ENCODE assay signal across 8 cellular contexts in the genomic region with DNA sequence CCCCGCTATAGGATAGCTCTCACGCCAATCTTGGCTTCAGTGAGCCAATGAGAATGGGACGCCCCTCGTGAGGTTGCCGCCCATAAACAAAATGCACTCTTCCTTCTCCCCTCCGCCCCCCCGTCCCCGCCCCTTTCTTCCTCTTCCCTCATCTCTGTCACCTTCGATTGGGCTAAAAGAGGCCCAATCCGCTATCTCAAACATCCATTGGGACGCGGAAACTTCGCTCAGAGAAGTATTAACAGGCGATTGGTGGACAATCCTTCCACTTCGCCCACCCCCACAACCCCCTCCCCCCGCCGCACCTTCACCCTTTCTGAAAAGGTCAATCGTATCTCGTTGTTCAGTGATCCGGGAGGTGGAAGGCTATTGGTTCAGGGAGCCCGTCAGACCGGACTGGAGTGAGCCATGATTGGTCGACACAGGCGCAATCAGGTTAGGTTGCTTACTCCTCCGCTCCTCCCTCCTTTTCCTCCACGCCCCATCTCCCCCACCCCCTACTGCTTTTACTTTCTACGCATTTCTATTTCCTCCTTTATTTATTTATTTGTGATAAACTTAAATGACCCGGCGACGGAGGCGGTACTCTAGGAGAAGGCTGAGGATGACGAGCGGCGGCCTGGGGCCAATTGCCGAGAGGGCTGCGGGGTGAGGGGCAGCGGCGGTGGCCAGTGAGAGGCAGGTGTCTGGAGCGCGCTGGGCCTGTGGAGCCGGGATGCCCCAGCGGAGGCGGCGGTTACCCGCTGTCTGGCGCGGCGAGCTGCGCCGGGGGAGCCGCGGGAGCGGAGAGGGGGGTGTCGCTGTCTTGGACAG. TPM values are rescaled to one million over a fixed set of nuclear protein-coding genes. Genes with fewer than 3 reads are reported as not detected.
DNase-seq lines count a peak whose midpoint lies in the region; ATAC-seq, FAIRE-seq and TF ChIP-seq lines count a peak whose summit lies in the region.

No MANE protein-coding gene starts in this region.

- no peaks in the 10 kb centered on the region for H3K27me3 Mint-ChIP-seq in memory B cell

- 2% methylated on average over 38 of the region's 54 CpGs; no CpG with 5 or more reads in 1 of the 2 experiments for WGBS in H1 (ENCODE audit: extremely low coverage in 1 of 2, insufficient coverage in 1 of 2, insufficient read length in 1 of 2, insufficient replicate concordance in 2 of 2, low coverage in 1 of 2, low lambda C conversion rate in 2 of 2, missing lambda C conversion rate in 1 of 2), 2 experiments

- H3K27ac Mint-ChIP-seq in memory B cell: peak overlapping the region; percentile 95

- H3K23ac ChIP-seq in H1 (ENCODE audit: insufficient read length): no peak overlapping the region

- peaks cover 0 to 3% (median 0%) of the 10 kb centered on the region in 4 experiments; a peak in 1 of 7 replicates for H3K4me1 ChIP-seq in H1 (replicated peaks in 1 of 4; ENCODE audit: control insufficient read depth in 3 of 4, insufficient read depth in 4 of 4, low read length in 3 of 4)

- DNase-seq in COR-L47 (lab: John Stamatoyannopoulos, UW): peak; percentile 100
- DNase-seq in HT1080 (ENCODE audit: low read depth): peak; percentile 100
- peak; percentile 99 to 100 for DNase-seq in NOMO-1 (lab: John Stamatoyannopoulos, UW; ENCODE audit: unreplicated experiment in 2 of 2)
- DNase-seq in activated CD8-positive, alpha-beta memory T cell treated with anti-CD3 and anti-CD28 coated beads, Interleukin-2, amount 50 U/mL, for 1 hour (ENCODE audit: extremely low read depth): peak; percentile 98
- peak; percentile 94 to 95 for DNase-seq in H1 (ENCODE audit: low read depth in 1 of 2, low spot score in 2 of 2)
- peak; percentile 93 to 96 for DNase-seq in memory B cell (ENCODE audit: low spot score in 2 of 2)
- DNase-seq in stimulated activated CD8-positive, alpha-beta memory T cell treated with anti-CD3 and anti-CD28 coated beads, Interleukin-12 subunit alpha, Interleukin-12 subunit beta, amount 100 ng/mL, for 1 hour (ENCODE audit: low read depth): peak; percentile 94

- no peak overlapping the region for H2BK15ac ChIP-seq in H1 (ENCODE audit: low read length)

- no peak for TF ChIP-seq CTCF in H1 (IDR thresholded peaks at IDR 0.05; ENCODE audit: control extremely low read depth in 1 of 3, insufficient read depth in 1 of 3, low read depth in 1 of 3, low read length in 3 of 3)

- peak overlapping the region; percentile 77 to 91 (median 86) for H3K9ac ChIP-seq in H1 (replicated peaks in 1 of 4; ENCODE audit: extremely low read depth in 1 of 4, low read depth in 3 of 4, low read length in 3 of 4)

- H4K5ac ChIP-seq in H1 (ENCODE audit: insufficient read length, low read depth, low read length): no peak overlapping the region

- TF ChIP-seq RAD21 in H1 (IDR thresholded peaks at IDR 0.05 in 1 of 2, conservative IDR thresholded peaks at IDR 0.05 in 1 of 2; ENCODE audit: low read depth in 2 of 2, low read length in 2 of 2): 0 out of 4 replicates have a peak, but pooled peaks of 1 of the 2 experiments have one; percentile 6

- peak overlapping the region; percentile 63 to 89 (median 75) for H3K4me3 ChIP-seq in H1 (ENCODE audit: extremely low read depth in 1 of 4, insufficient read depth in 2 of 4, low read depth in 3 of 4, low read length in 4 of 4)

- peak; percentile 77 for ATAC-seq in GM21367 (IDR thresholded peaks at IDR 0.05; ENCODE audit: unreplicated experiment)
- peak; percentile 73 for ATAC-seq in memory B cell (ENCODE audit: low read depth)

- H3K36me3 Mint-ChIP-seq in memory B cell: peaks cover 16% of the 10 kb centered on the region

- FAIRE-seq in H1 (lab: Jason Lieb, UNC): peak; percentile 96

- H3K4me2 ChIP-seq in H1 (ENCODE audit: insufficient read depth in 1 of 2, low read depth in 2 of 2, low read length in 2 of 2): peak overlapping the region; percentile 61 to 64

- no peaks in the 10 kb centered on the region for H3K23me2 ChIP-seq in H1 (ENCODE audit: low read depth, low read length)

- H4K91ac ChIP-seq in H1 (replicated peaks; ENCODE audit: insufficient read length, low read length): no peak overlapping the region

- H3K4me3 Mint-ChIP-seq in memory B cell: peak overlapping the region; percentile 93

- H3K27me3 ChIP-seq in H1 (replicated peaks in 1 of 4; ENCODE audit: control insufficient read depth in 3 of 4, extremely low read depth in 1 of 4, insufficient read depth in 3 of 4, low read length in 3 of 4): no peaks in the 10 kb centered on the region

- peak in 1 of 2 experiments; percentile 67; a peak in 1 of 3 replicates for TF ChIP-seq POLR2A in H1 (IDR thresholded peaks at IDR 0.05; ENCODE audit: control extremely low read depth in 1 of 2, low read depth in 2 of 2, low read length in 2 of 2)

- H2AFZ ChIP-seq in H1 (ENCODE audit: low read length): no peak overlapping the region

- H3K4me1 Mint-ChIP-seq in memory B cell: peaks cover 12% of the 10 kb centered on the region

- no peak overlapping the region for H2BK120ac ChIP-seq in H1 (replicated peaks; ENCODE audit: low read depth, low read length)

- H4K8ac ChIP-seq in H1 (ENCODE audit: extremely low read depth, insufficient read depth, low read length): no peak overlapping the region; the same call in 1 of the 2 replicates

- H2AK5ac ChIP-seq in H1 (ENCODE audit: low read depth, low read length): no peak overlapping the region

- H2BK5ac ChIP-seq in H1 (ENCODE audit: low read depth, low read length): peak overlapping the region; percentile 77; the same call in 1 of the 2 replicates

- peaks cover 9% of the 10 kb centered on the region for H3K9me3 Mint-ChIP-seq in memory B cell

- H3K27ac ChIP-seq in H1 (ENCODE audit: low read depth, low read length): peak overlapping the region; percentile 77; the same call in 1 of the 2 replicates

- no peak overlapping the region for H3K4ac ChIP-seq in H1 (replicated peaks; ENCODE audit: insufficient read length, low read depth, low read length)

- no peak overlapping the region for H3K56ac ChIP-seq in H1 (replicated peaks; ENCODE audit: insufficient read length, low read depth, low read length)

- H3K18ac ChIP-seq in H1 (ENCODE audit: extremely low read depth, low read length): peak overlapping the region; percentile 38

- no peaks in the 10 kb centered on the region for H3K79me1 ChIP-seq in H1 (ENCODE audit: low read depth, low read length)

- TF ChIP-seq EP300 in H1 (IDR thresholded peaks at IDR 0.05; ENCODE audit: borderline replicate concordance in 1 of 2, low read depth in 2 of 2, low read length in 2 of 2): no peak

- no peak overlapping the region for H3K14ac ChIP-seq in H1 (ENCODE audit: insufficient read length)

- no peaks in the 10 kb centered on the region for H3K9me3 ChIP-seq in H1 (ENCODE audit: insufficient read depth in 2 of 2, low read depth in 1 of 2, low read length in 1 of 2)

- CTCF ChIA-PET in H1 (lab: Charles Lee; ENCODE audit: partially characterized antibody): interaction anchor here (0.7 to 1.5 kb wide), 2 partner anchors 63 to 637 kb away, joined by 3 read pairs; no protein-coding TSS in a partner anchor

- H4K20me1 ChIP-seq in H1 (replicated peaks in 1 of 2; ENCODE audit: control insufficient read depth in 1 of 2, insufficient read depth in 2 of 2, low read length in 2 of 2): no peaks in the 10 kb centered on the region

- H2BK20ac ChIP-seq in H1 (ENCODE audit: low read length): no peak overlapping the region

- no peaks in the 10 kb centered on the region for H3K36me3 ChIP-seq in H1 (ENCODE audit: control insufficient read depth in 2 of 4, insufficient read depth in 4 of 4, low read length in 3 of 4)

- POLR2A ChIA-PET in H1 (lab: Charles Lee; ENCODE audit: partially characterized antibody): interaction anchor here (1.0 to 2.0 kb wide), 4 partner anchors 17 to 56 kb away, joined by 3 to 4 read pairs (median 4); no protein-coding TSS in a partner anchor

- H3K79me2 ChIP-seq in H1 (ENCODE audit: control insufficient read depth in 1 of 2, insufficient read depth in 2 of 2, low read length in 2 of 2): peaks cover 0 to 7% of the 10 kb centered on the region in 2 experiments; a peak in 2 of 4 replicates

- H2BK12ac ChIP-seq in H1 (ENCODE audit: low read depth, low read length): no peak overlapping the region

TF ChIP-seq in H1, 55 proteins besides CTCF, POLR2A, EP300 and RAD21:
- peak; percentile 97 for TF ChIP-seq SP1 (IDR thresholded peaks at IDR 0.05; ENCODE audit: low read depth, low read length)
- TF ChIP-seq BRCA1 (IDR thresholded peaks at IDR 0.05; ENCODE audit: low read depth, low read length): no peak
- peak; percentile 19 for TF ChIP-seq CTBP2 (IDR thresholded peaks at IDR 0.05; ENCODE audit: borderline replicate concordance, insufficient read depth, insufficient read length, low read length)
- peak; percentile 73 for TF ChIP-seq RBBP5 (IDR thresholded peaks at IDR 0.05; ENCODE audit: borderline replicate concordance, low read depth, low read length)
- TF ChIP-seq TAF1 (IDR thresholded peaks at IDR 0.05; ENCODE audit: low read depth, low read length): peak; percentile 72
- TF ChIP-seq ASH2L (IDR thresholded peaks at IDR 0.05; ENCODE audit: low read length): peak; percentile 79
- peak; percentile 81 for TF ChIP-seq SP2 (IDR thresholded peaks at IDR 0.05; ENCODE audit: low read length)
- peak; percentile 88 for TF ChIP-seq CHD2 (IDR thresholded peaks at IDR 0.05; ENCODE audit: low read length)
- TF ChIP-seq TCF12 (IDR thresholded peaks at IDR 0.05; ENCODE audit: low read depth, low read length): no peak
- peak; percentile 1 for TF ChIP-seq NANOG (IDR thresholded peaks at IDR 0.05; ENCODE audit: insufficient read depth, low read depth, low read length, poor library complexity, severe bottlenecking)
- peak; percentile 40; the same call in 1 of the 2 replicates for TF ChIP-seq TBP (IDR thresholded peaks at IDR 0.05; ENCODE audit: low read depth, low read length)

RNA-seq across cellular contexts. Expression of a gene that starts 0.4 kb away (rescaled TPM):
- 6.0 and 6.4 TPM in 2 replicates for total RNA-seq in HT1080 (2014; rRNA removed; shearing (Covaris generic))
- polyA plus RNA-seq in HT1080 (2015; cell fraction: cytosol; rRNA removed): 0.30 and 0.86 TPM in 2 replicates
- polyA plus RNA-seq in HT1080 (2015; cell fraction: nucleus; rRNA removed): 0.51 and 1.1 TPM in 2 replicates
- 0.46 and 1.3 TPM in 2 replicates for total RNA-seq in H1 (2021; fragmentation: NEBNext Ultra II Directional; extraction: Animal tissue kit (Norgen Biotek cat#: 25700))
- 0.35 TPM in 2 replicates for polyA plus RNA-seq in H1 (2011; rRNA removed)
- 0.14 TPM for polyA plus RNA-seq in H1 (2011; cell fraction: cytosol; rRNA removed)
- polyA plus RNA-seq in H1 (2011; cell fraction: nucleus; rRNA removed): 0.86 TPM
- polyA plus RNA-seq in H1 (2012, experiment 1 of 2): 0.08 to 0.20 TPM (median 0.11 TPM) in 4 replicates
- polyA plus RNA-seq in H1 (2012, experiment 2 of 2): not detected
- 0.45 TPM for polyA plus RNA-seq in H1 (2013, experiment 1 of 2)
- polyA plus RNA-seq in H1 (2013, experiment 2 of 2): 0.11 TPM
- polyA minus RNA-seq in H1 (2011; rRNA and poly(A)+ RNA removed): 3.5 and 4.8 TPM in 2 replicates
- 1.8 TPM for polyA minus RNA-seq in H1 (2011; cell fraction: cytosol; rRNA and poly(A)+ RNA removed)
- polyA minus RNA-seq in H1 (2011; cell fraction: nucleus; rRNA and poly(A)+ RNA removed): 12.4 TPM

Comparison
In these comparisons a context has a peak if more than half of its experiments do, and no peak if none do; other contexts are left out.
1. Peak in every context shown above with its lines: DNase-seq, ATAC-seq, H3K4me3 ChIP-seq and H3K27ac ChIP-seq.